In the genomic region with DNA sequence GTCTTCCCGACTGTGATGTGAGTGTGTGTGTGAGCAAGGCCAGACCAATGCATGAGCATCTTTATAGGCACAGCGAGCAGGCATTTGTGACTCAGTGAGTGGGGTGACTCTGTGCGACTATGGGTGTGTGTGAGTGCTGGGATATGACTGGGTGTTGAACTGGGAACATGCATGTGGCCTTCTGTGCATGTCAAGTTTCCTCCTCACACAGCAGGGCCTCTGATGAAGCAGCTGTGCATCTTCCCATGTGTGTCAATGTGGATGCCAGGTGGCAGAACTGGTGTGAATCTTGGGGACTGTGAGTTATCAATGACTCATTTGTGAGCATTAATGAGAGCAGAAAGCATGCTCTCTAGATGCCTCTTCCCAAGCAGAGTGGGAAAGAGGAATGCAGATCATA, we compare ENCODE assay signal across 19 cellular contexts. TPM values are rescaled to one million over a fixed set of nuclear protein-coding genes. Genes with fewer than 3 reads are reported as not detected.
DNase-seq lines count a peak whose midpoint lies in the region; ATAC-seq, FAIRE-seq and TF ChIP-seq lines count a peak whose summit lies in the region.
"Had no signal": no experiment of that assay in that cellular context is flagged by ENCODE, and none has a peak within 500 bp of the region (broad histone marks: within the 10 kb centered on the region; RNA-seq: fewer than 3 reads in every experiment).

No MANE protein-coding gene starts in this region.

- ATAC-seq in HG02571 (IDR thresholded peaks at IDR 0.05; ENCODE audit: unreplicated experiment), result no peak
- ATAC-seq: HepG2 had no signal

- H3K4me3 ChIP-seq in fibroblast of mammary gland (ENCODE audit: control insufficient read depth, low read depth, low read length), result no peak overlapping the region
- H3K4me3 ChIP-seq: SJCRH30 had no signal

- no peak overlapping the region for H3K4me3 Mint-ChIP-seq in activated CD4-positive, alpha-beta T cell treated with anti-CD3 and anti-CD28 coated beads, Interleukin-2, amount 10 ng/mL, durations not matched to agents 24 days and 14 days
- H3K4me3 Mint-ChIP-seq: CD14-positive monocyte had no signal

- intact Hi-C loops in activated CD4-positive, alpha-beta T cell treated with anti-CD3 and anti-CD28 coated beads, Interleukin-2, amount 10 ng/mL, durations not matched to agents 24 days and 14 days (cut with micrococcal nuclease), result no loop called here

- no peak for TF ChIP-seq POLR2A in GM12891 (IDR thresholded peaks at IDR 0.05; ENCODE audit: low read depth, low read length)

- peaks cover 9% of the 10 kb centered on the region for H3K4me1 Mint-ChIP-seq in activated CD4-positive, alpha-beta T cell treated with anti-CD3 and anti-CD28 coated beads, Interleukin-2, amount 10 ng/mL, durations not matched to agents 24 days and 14 days
- H3K4me1 Mint-ChIP-seq: CD14-positive monocyte had no signal

- peak; percentile 39 for DNase-seq in activated CD4-positive, alpha-beta T cell treated with anti-CD3 and anti-CD28 coated beads for 48 hours
- no peak for DNase-seq in activated CD4-positive, alpha-beta T cell treated with anti-CD3 and anti-CD28 coated beads, Interleukin-2, amount 10 ng/mL, durations not matched to agents 24 days and 14 days
- DNase-seq in GM12891 (ENCODE audit: insufficient read length, low spot score) (no peak), RKO (ENCODE audit: low spot score) (peak; percentile 47), fibroblast of mammary gland (ENCODE audit: low read depth) (peak; percentile 5), NCI-H2171 (lab: John Stamatoyannopoulos, UW) (no peak), retina (no peak)
- DNase-seq: COR-L47, DMS153, MM.1S, NCI-H1105 treated with DMSO at 0.1 percent for 48 hours, NCI-H1930, NCI-H510A, SJCRH30 had no signal

- peak; percentile 35 for FAIRE-seq in GM12891 (lab: Jason Lieb, UNC)
- FAIRE-seq: HepG2 had no signal

- H3K27ac Mint-ChIP-seq in activated CD4-positive, alpha-beta T cell treated with anti-CD3 and anti-CD28 coated beads, Interleukin-2, amount 10 ng/mL, durations not matched to agents 24 days and 14 days, result no peak overlapping the region
- H3K27ac Mint-ChIP-seq: CD14-positive monocyte had no signal

- TF ChIP-seq CTCF in fibroblast of mammary gland (conservative IDR thresholded peaks at IDR 0.05; ENCODE audit: control insufficient read depth, insufficient read depth, low read depth, low read length), result no peak

- H3K27me3 Mint-ChIP-seq in activated CD4-positive, alpha-beta T cell treated with anti-CD3 and anti-CD28 coated beads, Interleukin-2, amount 10 ng/mL, durations not matched to agents 24 days and 14 days, result peaks cover 18% of the 10 kb centered on the region

- H3K9me3 Mint-ChIP-seq in activated CD4-positive, alpha-beta T cell treated with anti-CD3 and anti-CD28 coated beads, Interleukin-2, amount 10 ng/mL, durations not matched to agents 24 days and 14 days, result peaks cover 9% of the 10 kb centered on the region

- no peaks in the 10 kb centered on the region for H3K36me3 Mint-ChIP-seq in activated CD4-positive, alpha-beta T cell treated with anti-CD3 and anti-CD28 coated beads, Interleukin-2, amount 10 ng/mL, durations not matched to agents 24 days and 14 days (ENCODE audit: low read depth)
- H3K36me3 Mint-ChIP-seq: CD14-positive monocyte had no signal

TF ChIP-seq in GM12891, 5 proteins besides CTCF, POLR2A, EP300 and RAD21:
- TF ChIP-seq POLR2AphosphoS5 (IDR thresholded peaks at IDR 0.05; ENCODE audit: low read depth, low read length), result no peak
- no peak for TF ChIP-seq POU2F2 (IDR thresholded peaks at IDR 0.05; ENCODE audit: low read depth, low read length)
- TF ChIP-seq SPI1 (IDR thresholded peaks at IDR 0.05; ENCODE audit: low read depth, low read length), result no peak
- TF ChIP-seq PAX5 (IDR thresholded peaks at IDR 0.05; ENCODE audit: insufficient read depth, low read length, severe bottlenecking), result no peak
- no peak for TF ChIP-seq TAF1 (IDR thresholded peaks at IDR 0.05; ENCODE audit: low read depth, low read length)

RNA-seq across cellular contexts. Expression of a gene that starts 12.1 kb away (rescaled TPM):
- not detected in 2 replicates for total RNA-seq in activated CD4-positive, alpha-beta T cell treated with anti-CD3 and anti-CD28 coated beads, Interleukin-2, amount 10 ng/mL, durations not matched to agents 24 days and 14 days
- polyA plus RNA-seq in GM12891 (2012; ENCODE audit: low read depth, missing spikeins), result 7.7 TPM
- total RNA-seq: A673, H4, HepG2, SJCRH30 had no signal
- polyA plus RNA-seq: CD14-positive monocyte, HepG2 had no signal

RNA-seq across cellular contexts. Expression of a gene that starts 36.5 kb away (rescaled TPM):
- total RNA-seq in activated CD4-positive, alpha-beta T cell treated with anti-CD3 and anti-CD28 coated beads, Interleukin-2, amount 10 ng/mL, durations not matched to agents 24 days and 14 days, result not detected in 2 replicates
- not detected for polyA plus RNA-seq in GM12891 (2012; ENCODE audit: low read depth, missing spikeins)
- total RNA-seq: A673, H4, HepG2, SJCRH30 had no signal
- polyA plus RNA-seq: CD14-positive monocyte, HepG2 had no signal

RNA-seq across cellular contexts. Expression of a gene that starts 45.7 kb away (rescaled TPM):
- 1.7 and 2.1 TPM in 2 replicates for total RNA-seq in activated CD4-positive, alpha-beta T cell treated with anti-CD3 and anti-CD28 coated beads, Interleukin-2, amount 10 ng/mL, durations not matched to agents 24 days and 14 days
- 1.7 TPM for polyA plus RNA-seq in GM12891 (2012; ENCODE audit: low read depth, missing spikeins)
- total RNA-seq: A673, HepG2, SJCRH30 had no signal
- polyA plus RNA-seq: HepG2 had no signal

Comparison
In these comparisons a context has a peak if more than half of its experiments do, and no peak if none do; other contexts are left out.
1. DNase-seq: peak in activated CD4-positive, alpha-beta T cell treated with anti-CD3 and anti-CD28 coated beads for 48 hours (single experiment), RKO (single experiment) and fibroblast of mammary gland (single experiment); none in activated CD4-positive, alpha-beta T cell treated with anti-CD3 and anti-CD28 coated beads, Interleukin-2, amount 10 ng/mL, durations not matched to agents 24 days and 14 days (single experiment), GM12891 (single experiment), NCI-H2171 (single experiment) and retina (single experiment).